Comparison of ENCODE assay signal across 1 cellular context in the genomic region with DNA sequence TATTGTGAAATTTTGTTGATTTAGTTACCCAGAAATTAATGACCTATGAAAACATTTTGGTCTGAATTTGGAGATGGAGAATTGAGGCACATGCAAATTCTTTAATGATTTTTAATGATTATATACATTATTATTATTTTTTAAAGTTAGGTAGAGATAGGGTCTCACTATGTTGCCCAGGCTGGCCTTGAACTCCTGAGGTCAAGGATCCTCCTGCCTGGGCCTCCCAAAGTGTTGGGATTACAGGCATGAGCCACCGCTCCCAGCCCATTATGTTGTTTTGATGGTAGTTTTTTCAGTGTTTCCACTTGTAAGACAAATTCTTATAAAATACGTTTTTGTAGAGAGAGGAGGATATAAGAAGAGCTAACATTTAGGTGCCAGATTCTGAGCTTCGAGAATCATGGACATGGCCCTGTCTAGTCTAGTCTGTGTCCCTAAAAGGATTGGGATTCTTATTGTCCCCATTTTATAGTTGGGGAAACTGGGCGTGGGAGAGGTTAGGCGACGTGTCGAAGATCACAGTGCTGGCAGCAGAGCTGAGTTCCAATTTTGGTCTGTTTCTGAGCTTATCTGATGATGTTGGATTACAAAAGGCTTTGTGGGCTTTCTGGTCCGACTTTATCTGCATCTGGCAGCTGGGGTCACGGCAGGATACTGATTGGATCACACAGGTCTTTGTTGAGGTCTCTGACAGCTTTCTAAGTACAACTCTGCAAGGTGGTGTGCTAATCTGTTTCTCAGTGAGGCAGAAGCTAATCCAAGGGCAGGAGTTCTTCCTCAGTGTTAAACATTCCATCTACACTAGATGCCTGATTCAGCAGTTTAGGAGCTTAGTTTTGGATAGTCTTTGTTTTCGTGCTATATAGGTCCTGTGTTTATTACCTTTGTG.
TF ChIP-seq lines count a peak whose summit lies in the region.

No MANE protein-coding gene starts in this region.

TF ChIP-seq in K562, 482 proteins besides CTCF, POLR2A, EP300 and RAD21 (continued from another document and continues in another):
- TF ChIP-seq ZNF197 (CRISPR knock-in tag; IDR thresholded peaks at IDR 0.05; ENCODE audit: low read depth), result 0 out of 2 replicates have a peak, but pooled peaks have one; percentile 64
- peak; percentile 88 for TF ChIP-seq STAT5A (IDR thresholded peaks at IDR 0.05; ENCODE audit: borderline replicate concordance, low read length)
- TF ChIP-seq PRDM10 (IDR thresholded peaks at IDR 0.05; ENCODE audit: partially characterized antibody), result no peak
- no peak for TF ChIP-seq GTF3C2 (IDR thresholded peaks at IDR 0.05; ENCODE audit: borderline replicate concordance, extremely low read depth, insufficient read length)
- TF ChIP-seq ZNF512 (tag; IDR thresholded peaks at IDR 0.05), result no peak
- TF ChIP-seq ZNF79 (CRISPR knock-in tag; IDR thresholded peaks at IDR 0.05; ENCODE audit: low read depth), result no peak
- TF ChIP-seq GABPA (tag; conservative IDR thresholded peaks at IDR 0.05; ENCODE audit: low read depth), result no peak; the same call in 1 of the 2 replicates
- no peak for TF ChIP-seq MIER1 (IDR thresholded peaks at IDR 0.05; ENCODE audit: low read depth)
- TF ChIP-seq SETDB1 (IDR thresholded peaks at IDR 0.05; ENCODE audit: low read length), result no peak
- peak; percentile 93 for TF ChIP-seq NBN (IDR thresholded peaks at IDR 0.05; ENCODE audit: low read depth)
- no peak for TF ChIP-seq SUPT5H (IDR thresholded peaks at IDR 0.05)
- peak; percentile 75 to 87 for TF ChIP-seq TRIM24 (IDR thresholded peaks at IDR 0.05)
- TF ChIP-seq SNIP1 (IDR thresholded peaks at IDR 0.05; ENCODE audit: low read depth), result no peak
- no peak for TF ChIP-seq ZNF785 (CRISPR knock-in tag; IDR thresholded peaks at IDR 0.05)
- peak; percentile 99 for TF ChIP-seq ESRRA (IDR thresholded peaks at IDR 0.05; ENCODE audit: borderline replicate concordance, low read depth)
- no peak for TF ChIP-seq ZBTB5 (IDR thresholded peaks at IDR 0.05)
- TF ChIP-seq FOXK2 (conservative IDR thresholded peaks at IDR 0.05 in 1 of 2, IDR thresholded peaks at IDR 0.05 in 1 of 2; ENCODE audit: low read depth in 2 of 2), result peak; percentile 58 to 68; a peak in 2 of 4 replicates
- no peak for TF ChIP-seq CBX5 (IDR thresholded peaks at IDR 0.05; ENCODE audit: borderline replicate concordance, low read depth)
- TF ChIP-seq ZBTB11 (CRISPR knock-in tag; IDR thresholded peaks at IDR 0.05), result peak in 1 of 3 experiments; percentile 70; a peak in 2 of 6 replicates
- TF ChIP-seq TBP (optimal IDR thresholded peaks at IDR 0.05; ENCODE audit: low read depth, low read length), result no peak
- TF ChIP-seq ZNF408 (CRISPR knock-in tag; IDR thresholded peaks at IDR 0.05; ENCODE audit: low read depth), result no peak
- TF ChIP-seq JUNB (CRISPR knock-in tag; conservative IDR thresholded peaks at IDR 0.05), result no peak
- TF ChIP-seq ZNF140 (CRISPR knock-in tag; IDR thresholded peaks at IDR 0.05), result no peak
- TF ChIP-seq L3MBTL2 (IDR thresholded peaks at IDR 0.05), result peak; percentile 67
- TF ChIP-seq HMG20A (CRISPR knock-in tag; conservative IDR thresholded peaks at IDR 0.05), result no peak
- TF ChIP-seq PHF8 (IDR thresholded peaks at IDR 0.05; ENCODE audit: borderline replicate concordance, low read length), result no peak; the same call in 1 of the 2 replicates
- no peak for TF ChIP-seq THAP7 (CRISPR knock-in tag; IDR thresholded peaks at IDR 0.05)
- TF ChIP-seq PRMT5 (CRISPR knock-in tag; IDR thresholded peaks at IDR 0.05), result no peak
- no peak for TF ChIP-seq ESRRB (CRISPR knock-in tag; IDR thresholded peaks at IDR 0.05; ENCODE audit: borderline replicate concordance)
- no peak for TF ChIP-seq HDAC6 (IDR thresholded peaks at IDR 0.05; ENCODE audit: low read depth, low read length)
- TF ChIP-seq FOXK1 (CRISPR knock-in tag; IDR thresholded peaks at IDR 0.05; ENCODE audit: borderline replicate concordance), result no peak
- TF ChIP-seq ZNF311 (CRISPR knock-in tag; IDR thresholded peaks at IDR 0.05), result 0 out of 2 replicates have a peak, but pooled peaks have one; percentile 62
- 0 out of 2 replicates have a peak, but pooled peaks have one; percentile 4 for TF ChIP-seq CGGBP1 (CRISPR knock-in tag; IDR thresholded peaks at IDR 0.05)
- TF ChIP-seq, protein P1, sequence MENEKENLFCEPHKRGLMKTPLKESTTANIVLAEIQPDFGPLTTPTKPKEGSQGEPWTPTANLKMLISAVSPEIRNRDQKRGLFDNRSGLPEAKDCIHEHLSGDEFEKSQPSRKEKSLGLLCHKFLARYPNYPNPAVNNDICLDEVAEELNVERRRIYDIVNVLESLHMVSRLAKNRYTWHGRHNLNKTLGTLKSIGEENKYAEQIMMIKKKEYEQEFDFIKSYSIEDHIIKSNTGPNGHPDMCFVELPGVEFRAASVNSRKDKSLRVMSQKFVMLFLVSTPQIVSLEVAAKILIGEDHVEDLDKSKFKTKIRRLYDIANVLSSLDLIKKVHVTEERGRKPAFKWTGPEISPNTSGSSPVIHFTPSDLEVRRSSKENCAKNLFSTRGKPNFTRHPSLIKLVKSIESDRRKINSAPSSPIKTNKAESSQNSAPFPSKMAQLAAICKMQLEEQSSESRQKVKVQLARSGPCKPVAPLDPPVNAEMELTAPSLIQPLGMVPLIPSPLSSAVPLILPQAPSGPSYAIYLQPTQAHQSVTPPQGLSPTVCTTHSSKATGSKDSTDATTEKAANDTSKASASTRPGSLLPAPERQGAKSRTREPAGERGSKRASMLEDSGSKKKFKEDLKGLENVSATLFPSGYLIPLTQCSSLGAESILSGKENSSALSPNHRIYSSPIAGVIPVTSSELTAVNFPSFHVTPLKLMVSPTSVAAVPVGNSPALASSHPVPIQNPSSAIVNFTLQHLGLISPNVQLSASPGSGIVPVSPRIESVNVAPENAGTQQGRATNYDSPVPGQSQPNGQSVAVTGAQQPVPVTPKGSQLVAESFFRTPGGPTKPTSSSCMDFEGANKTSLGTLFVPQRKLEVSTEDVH (IDR thresholded peaks at IDR 0.05; ENCODE audit: low read depth, partially characterized antibody), result no peak
- TF ChIP-seq NR2F6 (CRISPR knock-in tag; IDR thresholded peaks at IDR 0.05), result no peak
- peak; percentile 87 for TF ChIP-seq NEUROD1 (IDR thresholded peaks at IDR 0.05; ENCODE audit: borderline replicate concordance, low read depth, low read length, partially characterized antibody)
- TF ChIP-seq PCBP1 (IDR thresholded peaks at IDR 0.05; ENCODE audit: low read depth, low read length, poor library complexity, severe bottlenecking), result no peak
- TF ChIP-seq PCBP2 (IDR thresholded peaks at IDR 0.05; ENCODE audit: low read depth, low read length, poor library complexity, severe bottlenecking), result no peak
- TF ChIP-seq MCM3 (IDR thresholded peaks at IDR 0.05), result no peak
- TF ChIP-seq KHSRP (IDR thresholded peaks at IDR 0.05), result peak; percentile 72; the same call in 1 of the 2 replicates
